Comparison of ENCODE assay signal across 8 cellular contexts in the genomic region with DNA sequence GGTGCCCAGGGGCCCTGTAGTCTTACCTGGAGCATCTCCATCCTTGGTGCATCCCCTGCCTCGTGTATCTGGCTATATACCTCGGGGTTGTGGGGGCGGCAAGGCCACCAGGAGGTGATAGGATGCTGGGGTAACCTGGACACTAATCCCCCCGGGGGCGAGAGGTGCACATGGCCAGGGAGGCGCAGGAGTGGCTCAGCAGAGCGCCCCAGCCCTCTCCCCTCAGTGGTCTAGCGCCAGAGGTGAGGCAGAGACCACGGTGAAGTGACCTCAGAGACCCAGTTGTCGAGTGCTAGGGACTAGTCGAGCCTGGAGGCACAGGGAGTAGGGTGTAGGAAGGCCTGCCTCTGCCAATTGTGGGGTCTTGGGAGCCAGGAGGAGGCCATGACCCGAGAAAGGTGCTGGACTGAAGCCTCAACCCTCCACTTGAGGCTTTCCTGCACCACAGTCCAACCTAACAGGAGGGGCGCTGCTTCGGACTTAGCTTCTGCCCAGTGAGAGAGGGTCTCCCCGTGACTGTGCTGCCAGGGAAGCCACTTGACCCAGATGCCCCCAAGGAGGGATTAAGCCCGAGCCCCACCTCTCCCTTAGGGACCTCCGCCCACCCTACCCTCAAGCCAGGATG. TPM values are rescaled to one million over a fixed set of nuclear protein-coding genes. Genes with fewer than 3 reads are reported as not detected.
DNase-seq lines count a peak whose midpoint lies in the region; ATAC-seq and TF ChIP-seq lines count a peak whose summit lies in the region.

Gene LHB, minus strand, starts transcription at position 51 of the 625 bp plus-strand sequence. Its CDS starts 10 bp downstream, at position 41.

- DNase-seq in SK-N-MC (ENCODE audit: low read depth, low spot score) = no peak
- DNase-seq in foreskin fibroblast = no peak
- no peak for DNase-seq in gastrocnemius medialis
- no peak for DNase-seq in COLO829 (ENCODE audit: low spot score)

- H3K4me3 ChIP-seq in GM12875 (ENCODE audit: low read depth, low read length) (peak within 1 kb of the TSS; percentile 44), SK-N-MC (peak within 1 kb of the TSS; percentile 83), foreskin fibroblast (ENCODE audit: low read depth in 1 of 2, low read length in 2 of 2) (peak within 1 kb of the TSS; percentile 45 to 50), gastrocnemius medialis (peak within 1 kb of the TSS; percentile 55 to 72 (median 57))

- peaks cover 14 to 19% of the 10 kb centered on the region in 2 donors for H3K4me1 ChIP-seq in gastrocnemius medialis

- no peak within 1 kb of the TSS for H3K27ac ChIP-seq in SK-N-MC
- no peak within 1 kb of the TSS for H3K27ac ChIP-seq in gastrocnemius medialis

- intact Hi-C loops in gastrocnemius medialis (cut with DNase I; ENCODE audit: low total_unique reads) = no loop called here

- H3K9ac ChIP-seq in SK-N-MC (ENCODE audit: insufficient read length) = peak within 1 kb of the TSS; percentile 62

- TF ChIP-seq CTCF in GM12875 (IDR thresholded peaks at IDR 0.05; ENCODE audit: borderline replicate concordance, insufficient read depth, low read depth, low read length) = no peak
- no peak for TF ChIP-seq CTCF in foreskin fibroblast (IDR thresholded peaks at IDR 0.05; ENCODE audit: low read depth, low read length)
- TF ChIP-seq CTCF in gastrocnemius medialis (IDR thresholded peaks at IDR 0.05 in 4 of 5, conservative IDR thresholded peaks at IDR 0.05 in 1 of 5) = no peak

- ATAC-seq in gastrocnemius medialis (no peak), GM21619 (IDR thresholded peaks at IDR 0.05; ENCODE audit: unreplicated experiment) (no peak), GM19395 (IDR thresholded peaks at IDR 0.05; ENCODE audit: unreplicated experiment) (no peak), HG03342 (IDR thresholded peaks at IDR 0.05; ENCODE audit: unreplicated experiment) (no peak)

- no peak for TF ChIP-seq POLR2A in gastrocnemius medialis (IDR thresholded peaks at IDR 0.05)

- H3K9me3 ChIP-seq in SK-N-MC (ENCODE audit: low read depth, low read length) (no peaks in the 10 kb centered on the region), gastrocnemius medialis (no peaks in the 10 kb centered on the region)

- peaks cover 0 to 11% (median 8%) of the 10 kb centered on the region in 3 donors for H3K27me3 ChIP-seq in gastrocnemius medialis

- in situ Hi-C loops in gastrocnemius medialis (cut with MboI; ENCODE audit: low sequenced_read_pairs in 4 of 4) = no loop called here

- H3K36me3 ChIP-seq in SK-N-MC (ENCODE audit: insufficient read depth, low read length) (peaks cover 15% of the 10 kb centered on the region; the same call in 1 of the 2 replicates), gastrocnemius medialis (peaks cover 0 to 34% of the 10 kb centered on the region in 2 donors)

RNA-seq across cellular contexts. Expression of gene LHB, which starts in this region (rescaled TPM):
- 1 to 10 TPM in 1 of 4 donors, not detected in 3; 1.9 TPM for total RNA-seq in gastrocnemius medialis
